ENCODE assay signal across 19 cellular contexts in the genomic region with DNA sequence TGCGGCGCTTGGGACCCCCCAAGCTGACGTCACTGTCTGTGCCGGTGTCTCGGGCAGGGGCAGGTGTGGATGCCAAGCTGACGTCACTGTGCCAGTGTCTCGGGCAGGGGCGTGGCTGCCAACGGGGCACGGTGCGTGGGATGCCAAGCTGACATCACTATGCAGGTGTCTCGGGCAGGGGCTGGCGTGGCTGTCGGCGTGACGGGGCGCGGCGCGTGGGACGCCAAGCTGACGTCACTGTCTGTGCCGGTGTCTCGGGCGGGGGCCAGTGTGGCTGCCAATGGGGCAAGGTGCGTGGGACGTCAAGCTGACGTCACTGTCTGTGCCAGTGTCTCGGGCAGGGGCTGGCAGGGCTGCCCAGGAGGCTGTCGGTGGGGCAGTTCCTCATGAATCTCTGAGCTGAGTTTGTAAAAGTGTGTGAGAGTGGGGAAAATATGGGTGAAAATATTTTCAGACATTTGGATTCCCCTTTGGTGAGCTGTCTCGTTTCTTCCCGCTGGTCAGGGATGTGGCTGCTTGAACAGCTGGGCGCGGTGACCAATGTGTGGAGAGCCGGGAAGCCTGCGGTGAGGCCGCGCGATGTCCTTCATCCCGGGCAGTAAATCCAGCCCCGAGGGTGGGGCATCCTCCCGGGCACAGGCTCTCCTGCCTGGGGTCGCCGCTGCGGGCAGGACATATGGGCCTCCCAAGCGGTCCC. TPM values are rescaled to one million over a fixed set of nuclear protein-coding genes. Genes with fewer than 3 reads are reported as not detected.
DNase-seq lines count a peak whose midpoint lies in the region; ATAC-seq, FAIRE-seq and TF ChIP-seq lines count a peak whose summit lies in the region.
"Had no signal": no experiment of that assay in that cellular context is flagged by ENCODE, and none has a peak within 500 bp of the region (broad histone marks: within the 10 kb centered on the region; RNA-seq: fewer than 3 reads in every experiment).

No MANE protein-coding gene starts in this region.

- no peaks in the 10 kb centered on the region for H3K9me3 ChIP-seq in HepG2 (ENCODE audit: low read length)
- H3K9me3 ChIP-seq in right lobe of liver, result no peaks in the 10 kb centered on the region
- H3K9me3 ChIP-seq in mammary epithelial cell (replicated peaks; ENCODE audit: insufficient read depth, low read length), result no peaks in the 10 kb centered on the region
- H3K9me3 ChIP-seq in A673 (ENCODE audit: low read depth, low read length, poor library complexity, severe bottlenecking), result no peaks in the 10 kb centered on the region
- H3K9me3 ChIP-seq in gastroesophageal sphincter, result no peaks in the 10 kb centered on the region

- TF ChIP-seq EP300 in HepG2 (IDR thresholded peaks at IDR 0.05; ENCODE audit: low read depth in 2 of 2, low read length in 2 of 2) (no peak), HepG2 (CRISPR knock-in tag; IDR thresholded peaks at IDR 0.05; ENCODE audit: borderline replicate concordance) (no peak), gastroesophageal sphincter (IDR thresholded peaks at IDR 0.05) (no peak)

- ATAC-seq in HepG2, result no peak
- ATAC-seq in right lobe of liver, result no peak
- ATAC-seq in gastroesophageal sphincter, result no peak
- ATAC-seq: GM23338, PC-3 had no signal

- H3K27ac ChIP-seq in HepG2 (ENCODE audit: extremely low read length, insufficient read depth, low read length), result no peak overlapping the region
- no peak overlapping the region for H3K27ac ChIP-seq in right lobe of liver
- H3K27ac ChIP-seq in mammary epithelial cell (ENCODE audit: insufficient read depth, low read depth, low read length), result no peak overlapping the region
- no peak overlapping the region for H3K27ac ChIP-seq in A673 (ENCODE audit: low read depth, low read length, poor library complexity, severe bottlenecking)
- no peak overlapping the region for H3K27ac ChIP-seq in gastroesophageal sphincter

- H3K4me3 ChIP-seq in HepG2 (replicated peaks in 1 of 3; ENCODE audit: insufficient read depth in 1 of 3, low read depth in 2 of 3, low read length in 3 of 3) (no peak overlapping the region), right lobe of liver (no peak overlapping the region), mammary epithelial cell (replicated peaks in 1 of 3; ENCODE audit: insufficient read depth in 1 of 3, low read depth in 2 of 3, low read length in 3 of 3) (no peak overlapping the region), A673 (ENCODE audit: low read depth, low read length, poor library complexity, severe bottlenecking) (no peak overlapping the region), gastroesophageal sphincter (no peak overlapping the region)
- H3K4me3 ChIP-seq: GM23338 had no signal

- CTCF ChIA-PET in HepG2 (lab: Yijun Ruan, JAX; ENCODE audit: low intra/inter-chr PET ratio, low total read pairs), result no interaction called here
- CTCF ChIA-PET in mammary epithelial cell (lab: Charles Lee; ENCODE audit: low non-redundant PET), result no interaction called here
- CTCF ChIA-PET in A673 (lab: Charles Lee), result no interaction called here

- dilution Hi-C loops in mammary epithelial cell (cut with HindIII; ENCODE audit: low sequenced_read_pairs), result no loop called here

- H3K79me2 ChIP-seq in HepG2 (ENCODE audit: insufficient read depth, low read length) (peaks cover 2% of the 10 kb centered on the region), mammary epithelial cell (ENCODE audit: insufficient read depth, low read length) (no peaks in the 10 kb centered on the region)

- H2AFZ ChIP-seq in HepG2 (ENCODE audit: low read length), result no peak overlapping the region
- no peak overlapping the region for H2AFZ ChIP-seq in mammary epithelial cell (ENCODE audit: low read depth, low read length)
- H2AFZ ChIP-seq: GM23338 had no signal

- BruUV-seq in HepG2 (replicated peaks; lab: Mats Ljungman, UMichigan), result no TSS peak
- BruUV-seq in mammary epithelial cell (replicated peaks; lab: Mats Ljungman, UMichigan), result no TSS peak
- no TSS peak for BruUV-seq in A673 (replicated peaks; lab: Mats Ljungman, UMichigan)

- H3K4me1 ChIP-seq in HepG2 (ENCODE audit: insufficient read depth, low read length) (peaks cover 34% of the 10 kb centered on the region), right lobe of liver (peaks cover 0 to 22% (median 9%) of the 10 kb centered on the region in 4 donors), mammary epithelial cell (ENCODE audit: insufficient read depth, low read length) (no peaks in the 10 kb centered on the region), A673 (ENCODE audit: insufficient read depth, low read length, poor library complexity, severe bottlenecking) (no peaks in the 10 kb centered on the region), gastroesophageal sphincter (no peaks in the 10 kb centered on the region)

- no peaks in the 10 kb centered on the region for H3K27me3 ChIP-seq in HepG2 (ENCODE audit: control insufficient read depth in 1 of 2, insufficient read depth in 2 of 2, low read length in 2 of 2)
- no peaks in the 10 kb centered on the region for H3K27me3 ChIP-seq in right lobe of liver
- no peaks in the 10 kb centered on the region for H3K27me3 ChIP-seq in mammary epithelial cell (ENCODE audit: insufficient read depth, low read length)
- H3K27me3 ChIP-seq in A673 (replicated peaks; ENCODE audit: insufficient read depth, low read depth, low read length, poor library complexity), result no peaks in the 10 kb centered on the region
- H3K27me3 ChIP-seq in gastroesophageal sphincter, result peaks cover 35% of the 10 kb centered on the region

- DNase-seq in HepG2 (ENCODE audit: low spot score) (no peak), right lobe of liver (no peak), mammary epithelial cell (peak; percentile 4), myocyte (ENCODE audit: low read depth) (peak; percentile 93), urothelium cell line (ENCODE audit: low spot score) (peak; percentile 54), A673 (ENCODE audit: low spot score) (no peak), SKM-1 (lab: John Stamatoyannopoulos, UW; ENCODE audit: unreplicated experiment) (no peak)
- DNase-seq: C1 segment of cervical spinal cord, COR-L47, DMS153, EL, IMR-90, NCI-H1436, NCI-H2029, NCI-H774, PC-3 had no signal

- H3K9ac ChIP-seq in HepG2 (ENCODE audit: insufficient read depth, low read depth, low read length) (no peak overlapping the region), mammary epithelial cell (ENCODE audit: insufficient read depth, low read length) (no peak overlapping the region)

- no peak for FAIRE-seq in HepG2 (lab: Jason Lieb, UNC)
- FAIRE-seq in urothelium cell line (lab: Jason Lieb, UNC), result peak; percentile 98
- FAIRE-seq: A204.1 had no signal

- H4K20me1 ChIP-seq in HepG2 (ENCODE audit: insufficient read depth, low read length) (peaks cover 3% of the 10 kb centered on the region; the same call in 1 of the 2 replicates), mammary epithelial cell (ENCODE audit: insufficient read depth, low read length) (no peaks in the 10 kb centered on the region)

- intact Hi-C loops in HepG2 (cut with micrococcal nuclease; ENCODE audit: unreplicated experiment) (no loop called here), right lobe of liver (cut with DNase I) (no loop called here), mammary epithelial cell (cut with micrococcal nuclease) (no loop called here), A673 (cut with micrococcal nuclease; ENCODE audit: unreplicated experiment) (no loop called here)

- H3K36me3 ChIP-seq in HepG2 (replicated peaks in 1 of 2; ENCODE audit: control insufficient read depth in 1 of 2, insufficient read depth in 2 of 2, low read length in 2 of 2) (peaks cover 4 to 12% of the 10 kb centered on the region in 2 experiments; a peak in 4 of 5 replicates), right lobe of liver (no peaks in the 10 kb centered on the region), mammary epithelial cell (ENCODE audit: insufficient read depth, low read length) (no peaks in the 10 kb centered on the region), A673 (ENCODE audit: insufficient read depth, low read length, poor library complexity, severe bottlenecking) (no peaks in the 10 kb centered on the region), gastroesophageal sphincter (no peaks in the 10 kb centered on the region)

- H3K4me2 ChIP-seq in HepG2 (ENCODE audit: low read depth, low read length) (no peak overlapping the region), mammary epithelial cell (ENCODE audit: insufficient read depth, low read depth, low read length) (no peak overlapping the region)
- H3K4me2 ChIP-seq: GM23338 had no signal

- no peak for TF ChIP-seq RAD21 in HepG2 (CRISPR knock-in tag; IDR thresholded peaks at IDR 0.05)

- in situ Hi-C loops in HepG2 (cut with HindIII; ENCODE audit: extremely low pct_ligation_motif_present, low pct_unique_long_range_greater_than_20kb), result no loop called here
- in situ Hi-C loops in mammary epithelial cell (cut with MboI; ENCODE audit: low sequenced_read_pairs in 2 of 2), result no loop called here

- TF ChIP-seq POLR2A in HepG2 (IDR thresholded peaks at IDR 0.05; ENCODE audit: insufficient read depth in 1 of 2, low read depth in 2 of 2, low read length in 2 of 2), result no peak
- no peak for TF ChIP-seq POLR2A in right lobe of liver (IDR thresholded peaks at IDR 0.05)
- no peak for TF ChIP-seq POLR2A in gastroesophageal sphincter (IDR thresholded peaks at IDR 0.05)

- TF ChIP-seq CTCF in HepG2 (CRISPR knock-in tag; IDR thresholded peaks at IDR 0.05) (no peak), right lobe of liver (IDR thresholded peaks at IDR 0.05) (no peak), mammary epithelial cell (conservative IDR thresholded peaks at IDR 0.05 in 1 of 2, IDR thresholded peaks at IDR 0.05 in 1 of 2; ENCODE audit: extremely low read depth in 1 of 2, insufficient read depth in 1 of 2, low read depth in 1 of 2, low read length in 2 of 2) (no peak), A673 (conservative IDR thresholded peaks at IDR 0.05; ENCODE audit: low read depth, low read length) (no peak), gastroesophageal sphincter (IDR thresholded peaks at IDR 0.05) (no peak)

- POLR2A ChIA-PET in HepG2 (lab: Yijun Ruan, JAX) (interaction anchor here (1.3 kb wide), 1 partner anchor 51 kb away, joined by 3 read pairs; no protein-coding TSS in a partner anchor), A673 (lab: Charles Lee; ENCODE audit: low non-redundant PET) (no interaction called here)

- WGBS in HepG2 (ENCODE audit: low lambda C conversion rate), result 97% methylated on average over 36 of the region's 46 CpGs
- 93% methylated on average over 9 of the region's 46 CpGs for WGBS in right lobe of liver (ENCODE audit: insufficient coverage, low coverage, low lambda C conversion rate, missing lambda C conversion rate)
- 47% methylated on average over 9 of the region's 46 CpGs for WGBS in mammary epithelial cell (ENCODE audit: low coverage, missing lambda C conversion rate)
- WGBS in gastroesophageal sphincter (ENCODE audit: low coverage in 1 of 2), 2 donors, result 57 to 92% methylated on average over 3 to 19 of the region's 46 CpGs

RNA-seq across cellular contexts. Expression of a gene that starts 25.2 kb away (rescaled TPM):
- total RNA-seq in HepG2 (2016; rRNA removed; fragmentation: Illumina TruSeq; extraction: Trizol) (13.7 and 19.4 TPM in 2 replicates), right lobe of liver (10 to 100 TPM in 5 of 6 experiments, 1 to 10 TPM in 1; 9.6 to 18.4 (median 11.7) TPM), mammary epithelial cell (under 1 TPM in 1 of 2 donors, not detected in 1; 0.33 TPM), myocyte (31.2 and 34.4 TPM in 2 replicates), A673 (2021) (7.0 and 9.5 TPM in 2 replicates), gastroesophageal sphincter (10 to 100 TPM; 18.3 to 52.6 (median 29.9) TPM)
- total RNA-seq in HepG2 (2016; cell fraction: cytosol; rRNA removed; fragmentation: Illumina TruSeq; extraction: Trizol; ENCODE audit: low read depth), result 2.3 and 3.4 TPM in 2 replicates
- total RNA-seq in HepG2 (2016; cell fraction: insoluble cytoplasmic fraction; rRNA removed; fragmentation: Illumina TruSeq; extraction: Trizol), result 10.9 and 20.3 TPM in 2 replicates
- 5.5 and 5.6 TPM in 2 replicates for total RNA-seq in HepG2 (2016; cell fraction: membrane; rRNA removed; fragmentation: Illumina TruSeq; extraction: Trizol)
- 24.6 and 25.3 TPM in 2 replicates for total RNA-seq in HepG2 (2016; cell fraction: nucleus; rRNA removed; fragmentation: Illumina TruSeq; extraction: Trizol)
- polyA plus RNA-seq in HepG2 (2011; rRNA removed) (28.4 and 33.6 TPM in 2 replicates), mammary epithelial cell (0.10 TPM)
- 13.6 and 15.2 TPM in 2 replicates for polyA plus RNA-seq in HepG2 (2011; cell fraction: cytosol; rRNA removed)
- 196 and 262 TPM in 2 replicates for polyA plus RNA-seq in HepG2 (2011; cell fraction: nucleus; rRNA removed)
- polyA plus RNA-seq in HepG2 (2012), result 26.3 and 28.9 TPM in 2 replicates
- 1.1 and 1.3 TPM in 2 replicates for polyA plus RNA-seq in HepG2 (2016; cell fraction: cytosol; fragmentation: Illumina TruSeq; extraction: Trizol; ENCODE audit: low read depth)
- polyA plus RNA-seq in HepG2 (2016; cell fraction: insoluble cytoplasmic fraction; fragmentation: Illumina TruSeq; extraction: Trizol; ENCODE audit: low read depth), result 10.3 and 10.5 TPM in 2 replicates
- polyA plus RNA-seq in HepG2 (2016; cell fraction: membrane; fragmentation: Illumina TruSeq; extraction: Trizol; ENCODE audit: low read depth), result 1.6 and 2.4 TPM in 2 replicates
- 57.7 and 66.1 TPM in 2 replicates for polyA plus RNA-seq in HepG2 (2016; cell fraction: nucleus; fragmentation: Illumina TruSeq; extraction: Trizol; ENCODE audit: insufficient read depth, low read depth)
- 39.0 and 75.0 TPM in 2 replicates for polyA minus RNA-seq in HepG2 (2011; rRNA and poly(A)+ RNA removed; ENCODE audit: low replicate concordance)
- polyA minus RNA-seq in HepG2 (2011; cell fraction: cytosol; rRNA and poly(A)+ RNA removed), result 16.7 and 21.1 TPM in 2 replicates
- 89.5 and 90.6 TPM in 2 replicates for polyA minus RNA-seq in HepG2 (2011; cell fraction: nucleus; rRNA and poly(A)+ RNA removed)
- not detected for polyA minus RNA-seq in mammary epithelial cell
- polyA plus RNA-seq in myocyte (2012), result 18.3 TPM
- polyA plus RNA-seq: IMR-90 had no signal

Comparison
In these comparisons a context has a peak if more than half of its experiments do, and no peak if none do; other contexts are left out.
1. DNase-seq: peak in mammary epithelial cell (single experiment), myocyte (single experiment) and urothelium cell line (single experiment); none in HepG2 (single experiment), right lobe of liver (0 of 3), A673 (single experiment) and SKM-1 (single experiment).